18 cellular contexts compared by ENCODE assay signal in genomic region chr10:99914236-99914635, GRCh38.
DNase-seq lines count a peak whose midpoint lies in the region; ATAC-seq and TF ChIP-seq lines count a peak whose summit lies in the region.
"Had no signal": no experiment of that assay in that cellular context is flagged by ENCODE, and none has a peak within 500 bp of the region (broad histone marks: within the 10 kb centered on the region; RNA-seq: fewer than 3 reads in every experiment).

No MANE protein-coding gene starts in this region.

- H3K27me3 ChIP-seq in right cardiac atrium (ENCODE audit: control insufficient read depth, insufficient read depth) (no peaks in the 10 kb centered on the region), heart right ventricle (no peaks in the 10 kb centered on the region), testis (no peaks in the 10 kb centered on the region)
- H3K27me3 ChIP-seq: pancreas had no signal

- H3K27ac Mint-ChIP-seq in endothelial cell (ENCODE audit: unreplicated experiment) (peak overlapping the region; percentile 93), nephron progenitor cell (peak overlapping the region; percentile 97), type B pancreatic cell (no peak overlapping the region)
- H3K27ac Mint-ChIP-seq: activated CD4-positive, alpha-beta memory T cell treated with anti-CD3 and anti-CD28 coated beads, Interleukin-2, amount 10 ng/mL, durations not matched to agents 7 days and 5 days; activated T-cell treated with anti-CD3 and anti-CD28 coated beads, Interleukin-2, amount 50 U/mL, for 24 hours; T-helper 1 cell treated with Interleukin-12 subunit alpha and Interleukin-12 subunit beta and Interleukin-4 antibody, amounts not matched to agents 30 μg/mL and 1 μg/mL, for 36 hours had no signal

- H3K4me1 ChIP-seq in right cardiac atrium (ENCODE audit: control insufficient read depth, insufficient read depth, low read length) (peaks cover 6% of the 10 kb centered on the region), heart right ventricle (peaks cover 0 to 49% (median 21%) of the 10 kb centered on the region in 9 donors), testis (peaks cover 10% of the 10 kb centered on the region)

- H3K36me3 Mint-ChIP-seq in endothelial cell (ENCODE audit: low read depth, unreplicated experiment) (no peaks in the 10 kb centered on the region), nephron progenitor cell (ENCODE audit: low read depth) (no peaks in the 10 kb centered on the region), type B pancreatic cell (peaks cover 3% of the 10 kb centered on the region)

- H3K4me3 Mint-ChIP-seq in endothelial cell (ENCODE audit: unreplicated experiment) (peak overlapping the region; percentile 72), nephron progenitor cell (peak overlapping the region; percentile 95), type B pancreatic cell (peak overlapping the region; percentile 90)
- H3K4me3 Mint-ChIP-seq: activated CD4-positive, alpha-beta memory T cell treated with anti-CD3 and anti-CD28 coated beads, Interleukin-2, amount 10 ng/mL, durations not matched to agents 7 days and 5 days; activated T-cell treated with anti-CD3 and anti-CD28 coated beads, Interleukin-2, amount 50 U/mL, for 24 hours; T-helper 1 cell treated with Interleukin-12 subunit alpha and Interleukin-12 subunit beta and Interleukin-4 antibody, amounts not matched to agents 30 μg/mL and 1 μg/mL, for 36 hours had no signal

- peaks cover 0 to 6% (median 0%) of the 10 kb centered on the region in 9 donors for H3K36me3 ChIP-seq in heart right ventricle
- no peaks in the 10 kb centered on the region for H3K36me3 ChIP-seq in testis (ENCODE audit: low read depth, missing control alignments)

- TF ChIP-seq POLR2A in testis (IDR thresholded peaks at IDR 0.05), result no peak

- H3K9me3 ChIP-seq in right cardiac atrium (ENCODE audit: control insufficient read depth, low read length) (no peaks in the 10 kb centered on the region), heart right ventricle (no peaks in the 10 kb centered on the region), testis (no peaks in the 10 kb centered on the region)
- H3K9me3 ChIP-seq: pancreas had no signal

- 67% methylated on average over 3 of the region's 3 CpGs for WGBS in right cardiac atrium
- 65 to 70% methylated on average over 3 of the region's 3 CpGs for WGBS in heart right ventricle, 2 donors
- 89 to 93% methylated on average over 3 of the region's 3 CpGs for WGBS in testis, 2 donors

- H3K4me3 ChIP-seq in right cardiac atrium (ENCODE audit: low read length) (peak overlapping the region; percentile 45), heart right ventricle (peak overlapping the region in 1 of 10 donors; percentile 9), testis (no peak overlapping the region)
- H3K4me3 ChIP-seq: GM23248 had no signal

- DNase-seq in right cardiac atrium, result no peak
- DNase-seq in heart right ventricle, result no peak
- DNase-seq in endothelial cell (ENCODE audit: low spot score), result no peak
- no peak for DNase-seq in nephron progenitor cell
- no peak for DNase-seq in type B pancreatic cell (ENCODE audit: extremely low spot score, unreplicated experiment)
- no peak for DNase-seq in testis
- no peak for DNase-seq in OCI-M2 (lab: John Stamatoyannopoulos, UW; ENCODE audit: unreplicated experiment)
- DNase-seq: activated CD4-positive, alpha-beta memory T cell treated with anti-CD3 and anti-CD28 coated beads, Interleukin-2, amount 10 ng/mL, durations not matched to agents 7 days and 5 days; activated naive CD4-positive, alpha-beta T cell treated with anti-CD3 and anti-CD28 coated beads, Interleukin-2, amount 50 U/mL, for 16 hours; activated T-cell treated with anti-CD3 and anti-CD28 coated beads, Interleukin-2, amount 50 U/mL, for 24 hours; GM23248; NCI-H524 treated with DMSO at 0.1 percent for 48 hours; SHP77 treated with DMSO at 0.1 percent for 48 hours; stimulated activated CD4-positive, alpha-beta T cell treated with anti-CD3 and anti-CD28 coated beads, Interleukin-4, amount 100 ng/mL, for 1 hour had no signal

- H3K27ac ChIP-seq in right cardiac atrium (ENCODE audit: low read length) (no peak overlapping the region), heart right ventricle (peak overlapping the region in 1 of 10 donors; percentile 12), testis (no peak overlapping the region)
- H3K27ac ChIP-seq: C4-2B, GM23248 had no signal

- H3K27me3 Mint-ChIP-seq in endothelial cell (ENCODE audit: unreplicated experiment) (peaks cover 3% of the 10 kb centered on the region), nephron progenitor cell (ENCODE audit: low read depth, poor library complexity) (peaks cover 4% of the 10 kb centered on the region), type B pancreatic cell (no peaks in the 10 kb centered on the region)
- H3K27me3 Mint-ChIP-seq: activated CD4-positive, alpha-beta memory T cell treated with anti-CD3 and anti-CD28 coated beads, Interleukin-2, amount 10 ng/mL, durations not matched to agents 7 days and 5 days; activated T-cell treated with anti-CD3 and anti-CD28 coated beads, Interleukin-2, amount 50 U/mL, for 24 hours had no signal

- H3K4me1 Mint-ChIP-seq in endothelial cell (ENCODE audit: unreplicated experiment) (peaks cover 44% of the 10 kb centered on the region), nephron progenitor cell (peaks cover 63% of the 10 kb centered on the region), type B pancreatic cell (ENCODE audit: unreplicated experiment) (peaks cover 35% of the 10 kb centered on the region)
- H3K4me1 Mint-ChIP-seq: activated CD4-positive, alpha-beta memory T cell treated with anti-CD3 and anti-CD28 coated beads, Interleukin-2, amount 10 ng/mL, durations not matched to agents 7 days and 5 days had no signal

- intact Hi-C loops in right cardiac atrium (cut with DNase I) (loop anchor here in 2 of 4 donors (10.0 kb wide), 1 partner anchor 91 kb away; the partner anchor contains the start of gene DNMBP (in 2 of the 2)), heart right ventricle (cut with DNase I) (loop anchor here in 3 of 10 donors (5.0 to 10.0 kb wide), 2 partner anchors 91 to 93 kb away; partner anchors contain the start of gene DNMBP (in 3 of the 3)), testis (cut with DNase I; ENCODE audit: low total_unique reads) (no loop called here)

- H3K9me3 Mint-ChIP-seq in endothelial cell (ENCODE audit: unreplicated experiment) (no peaks in the 10 kb centered on the region), nephron progenitor cell (no peaks in the 10 kb centered on the region), type B pancreatic cell (no peaks in the 10 kb centered on the region)
- H3K9me3 Mint-ChIP-seq: activated CD4-positive, alpha-beta memory T cell treated with anti-CD3 and anti-CD28 coated beads, Interleukin-2, amount 10 ng/mL, durations not matched to agents 7 days and 5 days; activated T-cell treated with anti-CD3 and anti-CD28 coated beads, Interleukin-2, amount 50 U/mL, for 24 hours; T-helper 1 cell treated with Interleukin-12 subunit alpha and Interleukin-12 subunit beta and Interleukin-4 antibody, amounts not matched to agents 30 μg/mL and 1 μg/mL, for 36 hours had no signal

- ATAC-seq in right cardiac atrium, result no peak
- no peak for ATAC-seq in heart right ventricle
- ATAC-seq in HG03342 (IDR thresholded peaks at IDR 0.05; ENCODE audit: unreplicated experiment), result no peak

- TF ChIP-seq CTCF in heart right ventricle (IDR thresholded peaks at IDR 0.05) (no peak), endothelial cell (IDR thresholded peaks at IDR 0.05; ENCODE audit: unreplicated experiment) (no peak), nephron progenitor cell (IDR thresholded peaks at IDR 0.05) (no peak), type B pancreatic cell (conservative IDR thresholded peaks at IDR 0.05) (no peak), testis (IDR thresholded peaks at IDR 0.05) (no peak)
